Comparison of ENCODE assay signal across 11 cellular contexts in the genomic region with DNA sequence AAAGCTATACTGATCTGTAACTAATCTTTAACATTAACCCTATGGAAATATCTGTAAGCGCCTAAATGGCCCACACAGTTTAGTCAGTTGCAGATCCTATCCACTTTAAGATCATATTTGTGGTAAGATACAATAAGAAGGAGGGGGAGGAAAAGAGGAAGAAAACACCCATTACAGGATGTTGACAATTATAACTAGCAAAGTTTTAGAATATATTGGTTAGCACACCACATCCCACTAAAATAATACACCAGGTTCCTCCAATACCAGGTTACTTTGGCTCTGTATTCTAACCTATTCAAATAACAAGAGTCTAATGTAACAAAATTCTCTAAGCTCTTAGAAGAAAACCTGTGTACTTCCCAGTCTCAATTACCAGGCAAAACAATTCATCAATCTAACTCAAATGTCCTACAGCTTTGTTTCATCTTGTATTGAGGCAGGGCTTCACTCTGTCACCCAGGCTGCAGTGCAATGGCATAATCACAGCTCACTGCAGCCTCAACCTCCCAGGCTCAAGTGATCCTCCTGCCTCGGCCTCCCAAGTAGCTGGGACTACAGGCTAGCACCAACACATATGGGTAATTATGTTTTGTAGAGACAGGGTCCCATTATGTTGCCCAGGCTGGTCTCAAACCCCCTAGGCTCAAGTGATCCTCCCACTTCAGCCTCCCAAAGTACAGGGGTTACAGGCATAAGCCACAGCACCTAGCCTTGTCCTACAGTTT. TPM values are rescaled to one million over a fixed set of nuclear protein-coding genes. Genes with fewer than 3 reads are reported as not detected.
DNase-seq lines count a peak whose midpoint lies in the region; ATAC-seq and TF ChIP-seq lines count a peak whose summit lies in the region.
"Had no signal": no experiment of that assay in that cellular context is flagged by ENCODE, and none has a peak within 500 bp of the region (broad histone marks: within the 10 kb centered on the region; RNA-seq: fewer than 3 reads in every experiment).

No MANE protein-coding gene starts in this region.

- peaks cover 52% of the 10 kb centered on the region for H3K36me3 Mint-ChIP-seq in activated naive CD4-positive, alpha-beta T cell treated with anti-CD3 and anti-CD28 coated beads, Interleukin-2, amount 10 ng/mL, durations not matched to agents 7 days and 5 days
- peaks cover 19 to 37% of the 10 kb centered on the region in 2 donors for H3K36me3 Mint-ChIP-seq in activated naive CD4-positive, alpha-beta T cell treated with anti-CD3 and anti-CD28 coated beads, Interleukin-2, amount 50 U/mL, for 72 hours

- peaks cover 8% of the 10 kb centered on the region for H3K9me3 Mint-ChIP-seq in activated naive CD4-positive, alpha-beta T cell treated with anti-CD3 and anti-CD28 coated beads, Interleukin-2, amount 10 ng/mL, durations not matched to agents 7 days and 5 days
- H3K9me3 Mint-ChIP-seq in activated naive CD4-positive, alpha-beta T cell treated with anti-CD3 and anti-CD28 coated beads, Interleukin-2, amount 50 U/mL, for 72 hours: peaks cover 3 to 10% of the 10 kb centered on the region in 2 donors
- peaks cover 5 to 7% of the 10 kb centered on the region in 2 donors for H3K9me3 Mint-ChIP-seq in stimulated activated naive CD8-positive, alpha-beta T cell treated with anti-CD3 and anti-CD28 coated beads, Interleukin-15, amount 100 ng/mL, for 72 hours

- no peak for DNase-seq in activated naive CD4-positive, alpha-beta T cell treated with anti-CD3 and anti-CD28 coated beads, Interleukin-2, amount 10 ng/mL, durations not matched to agents 7 days and 5 days
- no peak for DNase-seq in activated naive CD4-positive, alpha-beta T cell treated with anti-CD3 and anti-CD28 coated beads, Interleukin-2, amount 50 U/mL, for 72 hours (ENCODE audit: low spot score in 2 of 2)
- DNase-seq in Peyer's patch (no peak), colonic mucosa (no peak), DMS79 (lab: John Stamatoyannopoulos, UW) (no peak)
- DNase-seq in stimulated activated naive CD8-positive, alpha-beta T cell treated with anti-CD3 and anti-CD28 coated beads, Interleukin-15, amount 100 ng/mL, for 72 hours: no peak
- no peak for DNase-seq in stimulated activated CD4-positive, alpha-beta T cell treated with anti-CD3 and anti-CD28 coated beads, Interleukin-4, amount 100 ng/mL, for 1 hour
- DNase-seq: left cardiac atrium, NCI-H69 had no signal

- no peak overlapping the region for H3K9ac ChIP-seq in colonic mucosa (ENCODE audit: low read depth in 2 of 2, low read length in 2 of 2)

- peak overlapping the region in 1 of 4 donors; percentile 9 for H3K4me3 ChIP-seq in Peyer's patch
- H3K4me3 ChIP-seq in colonic mucosa: no peak overlapping the region
- H3K4me3 ChIP-seq: prostate gland had no signal

- H3K4me1 ChIP-seq in Peyer's patch: peaks cover 0 to 23% (median 12%) of the 10 kb centered on the region in 4 donors
- no peaks in the 10 kb centered on the region for H3K4me1 ChIP-seq in colonic mucosa
- H3K4me1 ChIP-seq: prostate gland had no signal

- H3K4me1 Mint-ChIP-seq in activated naive CD4-positive, alpha-beta T cell treated with anti-CD3 and anti-CD28 coated beads, Interleukin-2, amount 10 ng/mL, durations not matched to agents 7 days and 5 days: peaks cover 68% of the 10 kb centered on the region
- H3K4me1 Mint-ChIP-seq in stimulated activated naive CD8-positive, alpha-beta T cell treated with anti-CD3 and anti-CD28 coated beads, Interleukin-15, amount 100 ng/mL, for 72 hours: peaks cover 50% of the 10 kb centered on the region

- no peaks in the 10 kb centered on the region for H3K36me3 ChIP-seq in Peyer's patch
- H3K36me3 ChIP-seq in colonic mucosa: no peaks in the 10 kb centered on the region
- H3K36me3 ChIP-seq: prostate gland had no signal

- peak in 1 of 2 donors; percentile 18 for TF ChIP-seq POLR2A in Peyer's patch (IDR thresholded peaks at IDR 0.05)

- H3K4me3 Mint-ChIP-seq in activated naive CD4-positive, alpha-beta T cell treated with anti-CD3 and anti-CD28 coated beads, Interleukin-2, amount 10 ng/mL, durations not matched to agents 7 days and 5 days: peak overlapping the region; percentile 64
- peak overlapping the region; percentile 18 to 47 for H3K4me3 Mint-ChIP-seq in stimulated activated naive CD8-positive, alpha-beta T cell treated with anti-CD3 and anti-CD28 coated beads, Interleukin-15, amount 100 ng/mL, for 72 hours

- H3K27me3 ChIP-seq in Peyer's patch: no peaks in the 10 kb centered on the region
- no peaks in the 10 kb centered on the region for H3K27me3 ChIP-seq in colonic mucosa

- H3K27ac ChIP-seq in Peyer's patch: peak overlapping the region; percentile 52 to 69 (median 60)
- H3K27ac ChIP-seq in colonic mucosa: peak overlapping the region; percentile 5
- H3K27ac ChIP-seq: prostate gland had no signal

- H3K27ac Mint-ChIP-seq in activated naive CD4-positive, alpha-beta T cell treated with anti-CD3 and anti-CD28 coated beads, Interleukin-2, amount 10 ng/mL, durations not matched to agents 7 days and 5 days: peak overlapping the region; percentile 96
- H3K27ac Mint-ChIP-seq in activated naive CD4-positive, alpha-beta T cell treated with anti-CD3 and anti-CD28 coated beads, Interleukin-2, amount 50 U/mL, for 72 hours: peak overlapping the region in 1 of 2 donors; percentile 57
- peak overlapping the region in 1 of 2 donors; percentile 2 for H3K27ac Mint-ChIP-seq in stimulated activated naive CD8-positive, alpha-beta T cell treated with anti-CD3 and anti-CD28 coated beads, Interleukin-15, amount 100 ng/mL, for 72 hours

- intact Hi-C loops in colonic mucosa (cut with DNase I): no loop called here

- TF ChIP-seq CTCF in Peyer's patch (IDR thresholded peaks at IDR 0.05) (no peak), colonic mucosa (IDR thresholded peaks at IDR 0.05) (no peak)

- no peak for ATAC-seq in activated naive CD4-positive, alpha-beta T cell treated with anti-CD3 and anti-CD28 coated beads, Interleukin-2, amount 50 U/mL, for 72 hours
- no peak for ATAC-seq in stimulated activated naive CD8-positive, alpha-beta T cell treated with anti-CD3 and anti-CD28 coated beads, Interleukin-15, amount 100 ng/mL, for 72 hours
- no peak for ATAC-seq in HG02884 (IDR thresholded peaks at IDR 0.05; ENCODE audit: unreplicated experiment)
- ATAC-seq: left cardiac atrium had no signal

- H3K9me3 ChIP-seq in Peyer's patch: no peaks in the 10 kb centered on the region
- no peaks in the 10 kb centered on the region for H3K9me3 ChIP-seq in colonic mucosa
- H3K9me3 ChIP-seq: prostate gland had no signal

- H3K27me3 Mint-ChIP-seq in activated naive CD4-positive, alpha-beta T cell treated with anti-CD3 and anti-CD28 coated beads, Interleukin-2, amount 10 ng/mL, durations not matched to agents 7 days and 5 days: no peaks in the 10 kb centered on the region
- H3K27me3 Mint-ChIP-seq in stimulated activated naive CD8-positive, alpha-beta T cell treated with anti-CD3 and anti-CD28 coated beads, Interleukin-15, amount 100 ng/mL, for 72 hours: no peaks in the 10 kb centered on the region

- CTCF ChIA-PET in activated naive CD4-positive, alpha-beta T cell treated with anti-CD3 and anti-CD28 coated beads, Interleukin-2, amount 10 ng/mL, durations not matched to agents 7 days and 5 days (lab: Charles Lee): interaction anchor here (0.7 to 1.4 kb wide), 3 partner anchors 12 to 202 kb away, joined by 3 read pairs; no protein-coding TSS in a partner anchor

RNA-seq across cellular contexts. Expression of a gene that starts 4.2 kb away (rescaled TPM):
- 10 to 100 TPM; 37.5 to 57.0 TPM for total RNA-seq in activated naive CD4-positive, alpha-beta T cell treated with anti-CD3 and anti-CD28 coated beads, Interleukin-2, amount 50 U/mL, for 72 hours
- total RNA-seq in Peyer's patch (100 to 1,000 TPM in 3 of 4 donors, 10 to 100 TPM in 1; 92.4 to 201 (median 152) TPM), colonic mucosa (10 to 100 TPM; 11.2 to 20.2 TPM)
